ENCODE assay signal across 20 cellular contexts in genomic region chr17:13865650-13866049, GRCh38.
"Had no signal": no experiment of that assay in that cellular context is flagged by ENCODE, and none has a peak within 500 bp of the region (broad histone marks: within the 10 kb centered on the region; RNA-seq: fewer than 3 reads in every experiment).

No MANE protein-coding gene starts in this region.

- H3K4me1 ChIP-seq: colonic mucosa, parathyroid adenoma, vagina had no signal

- H3K36me3 ChIP-seq: colonic mucosa, heart left ventricle, thoracic aorta, vagina had no signal

- H3K9me3 ChIP-seq: colonic mucosa, thoracic aorta, vagina had no signal

- DNase-seq: activated CD4-positive, alpha-beta memory T cell treated with anti-CD3 and anti-CD28 coated beads, Interleukin-2, amount 10 ng/mL, durations not matched to agents 7 days and 5 days; activated CD4-positive, alpha-beta T cell treated with anti-CD3 and anti-CD28 coated beads for 4 hours; activated CD4-positive, CD25-positive, alpha-beta regulatory T cell; activated effector memory CD4-positive, alpha-beta T cell treated with Interleukin-2 at 50 U/mL for 16 hours; activated naive CD4-positive, alpha-beta T cell treated with anti-CD3 and anti-CD28 coated beads for 36 hours; activated T-cell treated with anti-CD3 and anti-CD28 coated beads, Interleukin-2, amount 50 U/mL, for 72 hours; amygdala; colonic mucosa; heart left ventricle; mesenchymal stem cell; nucleus accumbens; stimulated activated CD4-positive, alpha-beta T cell treated with anti-CD3 and anti-CD28 coated beads, Interleukin-4, amount 100 ng/mL, for 1 hour; stimulated activated naive CD4-positive, alpha-beta T cell; T1000 had no signal

- H3K4me3 ChIP-seq: colonic mucosa, heart left ventricle, thoracic aorta, vagina had no signal

- H3K4me1 Mint-ChIP-seq: activated CD4-positive, alpha-beta memory T cell treated with anti-CD3 and anti-CD28 coated beads, Interleukin-2, amount 10 ng/mL, durations not matched to agents 7 days and 5 days had no signal

- H3K27me3 ChIP-seq: colonic mucosa, heart left ventricle, vagina had no signal

- H3K4me3 Mint-ChIP-seq: activated CD4-positive, alpha-beta memory T cell treated with anti-CD3 and anti-CD28 coated beads, Interleukin-2, amount 10 ng/mL, durations not matched to agents 7 days and 5 days; activated naive CD4-positive, alpha-beta T cell treated with anti-CD3 and anti-CD28 coated beads for 36 hours; activated T-cell treated with anti-CD3 and anti-CD28 coated beads, Interleukin-2, amount 50 U/mL, for 72 hours; type B pancreatic cell had no signal

- H2AFZ ChIP-seq: parathyroid adenoma had no signal

- H3K27me3 Mint-ChIP-seq: activated CD4-positive, alpha-beta memory T cell treated with anti-CD3 and anti-CD28 coated beads, Interleukin-2, amount 10 ng/mL, durations not matched to agents 7 days and 5 days had no signal

- H3K27ac Mint-ChIP-seq: activated CD4-positive, alpha-beta memory T cell treated with anti-CD3 and anti-CD28 coated beads, Interleukin-2, amount 10 ng/mL, durations not matched to agents 7 days and 5 days; activated naive CD4-positive, alpha-beta T cell treated with anti-CD3 and anti-CD28 coated beads for 36 hours; activated T-cell treated with anti-CD3 and anti-CD28 coated beads, Interleukin-2, amount 50 U/mL, for 72 hours; type B pancreatic cell had no signal

- H3K79me2 ChIP-seq: parathyroid adenoma had no signal

- H3K27ac ChIP-seq: colonic mucosa, epithelial cell of prostate, heart left ventricle, parathyroid adenoma, thoracic aorta, vagina had no signal

- H3K9me3 Mint-ChIP-seq: activated CD4-positive, alpha-beta memory T cell treated with anti-CD3 and anti-CD28 coated beads, Interleukin-2, amount 10 ng/mL, durations not matched to agents 7 days and 5 days; activated naive CD4-positive, alpha-beta T cell treated with anti-CD3 and anti-CD28 coated beads for 36 hours; activated T-cell treated with anti-CD3 and anti-CD28 coated beads, Interleukin-2, amount 50 U/mL, for 72 hours had no signal

- H3K9ac ChIP-seq: parathyroid adenoma had no signal

- ATAC-seq: activated T-cell treated with anti-CD3 and anti-CD28 coated beads, Interleukin-2, amount 50 U/mL, for 72 hours; sciatic nerve had no signal
